Comparison of ENCODE assay signal across 8 cellular contexts in the genomic region with DNA sequence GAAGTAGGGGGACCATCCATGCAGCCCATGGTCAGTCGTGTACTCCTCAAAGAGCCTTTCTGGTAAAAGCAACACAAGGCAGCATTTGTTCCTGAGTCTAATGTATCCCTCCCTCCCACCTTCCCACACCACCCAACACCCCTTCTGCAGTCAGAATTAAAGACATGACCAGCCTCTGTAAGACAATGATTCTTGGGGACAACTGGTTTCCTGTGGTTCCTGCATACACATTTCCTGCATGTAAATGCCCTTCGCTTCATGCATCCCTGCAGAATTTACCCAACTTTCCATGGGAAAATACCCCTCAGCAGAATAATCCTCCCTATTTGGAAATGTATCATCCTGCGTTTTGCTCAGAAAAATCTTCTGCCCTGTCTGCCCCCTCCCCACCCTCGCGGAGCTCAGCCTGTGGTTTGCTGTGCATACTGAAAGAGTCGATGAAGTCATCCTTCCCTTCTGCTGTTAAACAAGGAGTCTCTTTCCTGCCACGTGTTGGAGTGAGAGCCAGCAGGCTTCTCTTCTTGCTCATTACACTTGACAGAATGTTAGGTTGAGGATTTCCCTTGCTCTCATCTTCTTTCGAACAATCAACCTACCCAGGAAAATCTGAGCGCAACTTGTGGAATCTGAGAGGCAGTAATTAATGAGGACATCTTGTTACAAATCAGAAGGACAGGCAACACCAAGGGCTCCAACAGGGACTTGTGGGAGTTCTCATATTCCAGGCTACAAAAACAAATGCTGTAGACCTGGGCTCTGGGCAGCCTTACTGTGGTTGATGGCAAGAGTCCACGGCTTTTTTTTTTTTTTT. TPM values are rescaled to one million over a fixed set of nuclear protein-coding genes. Genes with fewer than 3 reads are reported as not detected.
A peak's percentile ranks its signal among the peaks of the same experiment; 100 is the strongest.
DNase-seq lines count a peak whose midpoint lies in the region; TF ChIP-seq lines count a peak whose summit lies in the region.

No MANE protein-coding gene starts in this region.

- peak overlapping the region in 1 of 2 donors; percentile 29 for H3K9ac ChIP-seq in stomach smooth muscle (ENCODE audit: low read length in 2 of 2)

- in situ Hi-C loops in astrocyte of the cerebellum (cut with HindIII; ENCODE audit: low sequenced_read_pairs), result no loop called here

- no peaks in the 10 kb centered on the region for H3K9me3 ChIP-seq in stomach smooth muscle (ENCODE audit: control insufficient read depth in 2 of 2, low read length in 2 of 2)

- H3K4me3 ChIP-seq in astrocyte of the cerebellum (ENCODE audit: low read depth, low read length) (no peak overlapping the region), stomach smooth muscle (ENCODE audit: low read length in 2 of 2) (peak overlapping the region; percentile 47 to 58)

- peak; percentile 73 for DNase-seq in GM10266 (ENCODE audit: extremely low spot score)
- peak; percentile 80 for DNase-seq in H4 (ENCODE audit: low spot score)
- DNase-seq in NCI-H2107 treated with DMSO at 0.1 percent for 48 hours (lab: John Stamatoyannopoulos, UW; ENCODE audit: unreplicated experiment), result peak; percentile 69
- peak; percentile 20 for DNase-seq in astrocyte of the cerebellum (ENCODE audit: low read depth)
- DNase-seq in kidney tubule cell (ENCODE audit: low spot score), result peak; percentile 68
- DNase-seq in COLO668 (lab: John Stamatoyannopoulos, UW; ENCODE audit: unreplicated experiment), result no peak
- no peak for DNase-seq in NCI-H1436 treated with DMSO at 0.1 percent for 48 hours (lab: John Stamatoyannopoulos, UW)

- peak overlapping the region; percentile 31 for H3K27ac ChIP-seq in stomach smooth muscle (ENCODE audit: low read length)

- H3K27me3 ChIP-seq in stomach smooth muscle (ENCODE audit: control insufficient read depth in 1 of 2, insufficient read depth in 2 of 2, low read length in 2 of 2), result no peaks in the 10 kb centered on the region

- H3K4me1 ChIP-seq in stomach smooth muscle (ENCODE audit: control insufficient read depth, insufficient read depth, low read length), result peaks cover 13% of the 10 kb centered on the region

- TF ChIP-seq CTCF in GM10266 (IDR thresholded peaks at IDR 0.05; ENCODE audit: control insufficient read depth, insufficient read depth, low read depth, missing control alignments) (no peak), astrocyte of the cerebellum (IDR thresholded peaks at IDR 0.05; ENCODE audit: low read depth, low read length, missing control alignments) (no peak)

- no peaks in the 10 kb centered on the region for H3K36me3 ChIP-seq in stomach smooth muscle (ENCODE audit: control insufficient read depth in 2 of 2, insufficient read depth in 2 of 2, low read length in 2 of 2)

RNA-seq across cellular contexts. Expression of gene TNN, which starts 4.7 kb away (rescaled TPM):
- 0.18 TPM in 1 of 2 replicates, not detected in the other for total RNA-seq in H4 (2014; rRNA removed; shearing (Covaris generic))

RNA-seq across cellular contexts. Expression of gene MRPS14, which starts 49.1 kb away (rescaled TPM):
- total RNA-seq in H4 (2014; rRNA removed; shearing (Covaris generic)), result 30.3 and 32.7 TPM in 2 replicates

Comparison
In these comparisons a context has a peak if more than half of its experiments do, and no peak if none do; other contexts are left out.
1. DNase-seq: peak in GM10266 (single experiment), H4 (single experiment), NCI-H2107 treated with DMSO at 0.1 percent for 48 hours (single experiment), astrocyte of the cerebellum (single experiment) and kidney tubule cell (single experiment); none in COLO668 (single experiment) and NCI-H1436 treated with DMSO at 0.1 percent for 48 hours (single experiment).